ENCODE assay signal across 8 cellular contexts in the genomic region with DNA sequence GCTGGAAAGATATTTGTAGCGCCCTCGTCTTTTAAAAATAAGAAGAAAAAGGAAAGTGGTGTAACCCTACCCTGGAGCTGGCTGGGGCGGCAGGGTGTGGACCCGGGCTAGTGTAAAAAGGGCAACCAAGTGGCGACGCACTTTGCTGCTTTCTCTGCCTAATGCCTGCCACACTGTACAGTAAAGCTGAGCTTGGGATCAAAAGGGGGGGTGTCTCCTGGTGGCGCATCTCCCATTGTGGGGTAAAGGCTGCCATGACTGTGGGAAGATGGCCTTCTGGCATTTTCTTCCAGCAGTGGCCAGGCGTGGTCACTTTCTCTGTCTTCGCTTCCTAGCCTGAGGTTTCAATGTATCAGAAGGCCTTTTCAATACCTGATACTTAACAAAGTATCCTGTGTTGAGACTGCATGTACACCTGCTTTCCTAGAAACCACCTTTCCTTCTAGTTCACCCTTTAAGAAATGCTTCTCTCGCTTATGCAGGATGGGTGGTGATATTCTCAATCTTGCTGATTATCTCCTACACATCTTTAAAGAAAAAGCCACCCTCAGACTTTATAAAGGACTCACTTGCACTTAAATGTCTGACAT. TPM values are rescaled to one million over a fixed set of nuclear protein-coding genes. Genes with fewer than 3 reads are reported as not detected.
DNase-seq lines count a peak whose midpoint lies in the region; ATAC-seq, FAIRE-seq and TF ChIP-seq lines count a peak whose summit lies in the region.

No MANE protein-coding gene starts in this region.

- H3K27ac ChIP-seq in CD4-positive, alpha-beta T cell (ENCODE audit: low read depth, low read length) = peak overlapping the region; percentile 91
- H3K27ac ChIP-seq in astrocyte (ENCODE audit: low read depth, low read length) (peak overlapping the region; percentile 92), iPS DF 6.9 (ENCODE audit: low read length) (no peak overlapping the region)

- peaks cover 32% of the 10 kb centered on the region for H4K20me1 ChIP-seq in astrocyte (ENCODE audit: insufficient read depth, low read length)

- H3K4me2 ChIP-seq in astrocyte (ENCODE audit: low read length) = peak overlapping the region; percentile 89

- H3K36me3 Mint-ChIP-seq in CD4-positive, alpha-beta T cell (ENCODE audit: low read depth) = peaks cover 45% of the 10 kb centered on the region
- H3K36me3 Mint-ChIP-seq in IgD-negative memory B cell (peaks cover 2% of the 10 kb centered on the region), astrocyte (ENCODE audit: low read depth, unreplicated experiment) (peaks cover 4% of the 10 kb centered on the region)

- H3K9me3 Mint-ChIP-seq in CD4-positive, alpha-beta T cell = no peaks in the 10 kb centered on the region
- no peaks in the 10 kb centered on the region for H3K9me3 Mint-ChIP-seq in IgD-negative memory B cell
- no peaks in the 10 kb centered on the region for H3K9me3 Mint-ChIP-seq in astrocyte (ENCODE audit: unreplicated experiment)

- peaks cover 63% of the 10 kb centered on the region for H3K4me1 ChIP-seq in astrocyte (ENCODE audit: insufficient read depth, low read length)
- H3K4me1 ChIP-seq in iPS DF 6.9 (ENCODE audit: control insufficient read depth, insufficient read depth, low read length) = 0 out of 2 replicates have a peak, but pooled peaks cover 2% of the 10 kb centered on the region

- peak overlapping the region; percentile 94 for H3K9ac ChIP-seq in astrocyte (ENCODE audit: low read length)

- peaks cover 78% of the 10 kb centered on the region for H3K4me1 Mint-ChIP-seq in CD4-positive, alpha-beta T cell (ENCODE audit: low read depth)
- H3K4me1 Mint-ChIP-seq in IgD-negative memory B cell (peaks cover 56 to 70% (median 65%) of the 10 kb centered on the region in 3 donors), astrocyte (ENCODE audit: low read depth, unreplicated experiment) (peaks cover 56% of the 10 kb centered on the region)

- no peaks in the 10 kb centered on the region for H3K9me3 ChIP-seq in CD4-positive, alpha-beta T cell (ENCODE audit: control insufficient read depth, low read length)
- H3K9me3 ChIP-seq in astrocyte (ENCODE audit: insufficient read depth, low read depth, low read length) = no peaks in the 10 kb centered on the region
- H3K9me3 ChIP-seq in iPS DF 6.9 (ENCODE audit: control insufficient read depth, insufficient read depth, low read length) = no peaks in the 10 kb centered on the region

- peak overlapping the region; percentile 91 for H3K4me3 Mint-ChIP-seq in CD4-positive, alpha-beta T cell
- H3K4me3 Mint-ChIP-seq in IgD-negative memory B cell (peak overlapping the region; percentile 88 to 98 (median 96)), astrocyte (ENCODE audit: unreplicated experiment) (peak overlapping the region; percentile 97)

- CTCF ChIA-PET in CD4-positive, alpha-beta T cell (lab: Charles Lee) = interaction anchor here (1.1 to 3.6 kb wide), 7 partner anchors 7 to 62 kb away, joined by 3 to 19 read pairs (median 3); partner anchors contain the start of gene TMF1

- H2AFZ ChIP-seq in astrocyte (ENCODE audit: low read depth, low read length) = peak overlapping the region; percentile 52

- POLR2A ChIA-PET in CD4-positive, alpha-beta T cell (lab: Charles Lee) = interaction anchor here (0.7 to 8.6 kb wide), 11 partner anchors 8 to 72 kb away, joined by 3 to 75 read pairs (median 5); partner anchors contain the start of genes EOGT and TMF1

- TF ChIP-seq CTCF in CD4-positive, alpha-beta T cell (IDR thresholded peaks at IDR 0.05) = no peak
- TF ChIP-seq CTCF in astrocyte (IDR thresholded peaks at IDR 0.05; ENCODE audit: insufficient read depth, low read depth, low read length) = no peak
- no peak for TF ChIP-seq CTCF in omental fat pad (IDR thresholded peaks at IDR 0.05)

- no CpG with 5 or more reads among the region's 10 CpGs for WGBS in iPS DF 6.9 (ENCODE audit: insufficient coverage, insufficient read length)

- H3K27me3 Mint-ChIP-seq in CD4-positive, alpha-beta T cell = no peaks in the 10 kb centered on the region
- H3K27me3 Mint-ChIP-seq in IgD-negative memory B cell = no peaks in the 10 kb centered on the region
- no peaks in the 10 kb centered on the region for H3K27me3 Mint-ChIP-seq in astrocyte (ENCODE audit: low read depth, unreplicated experiment)

- intact Hi-C loops in CD4-positive, alpha-beta T cell (cut with DNase I, micrococcal nuclease) = loop anchor here in 1 of 2 experiments (2.0 to 10.0 kb wide), 2 partner anchors 35 to 1431 kb away; partner anchors contain the start of gene SUCLG2
- intact Hi-C loops in sciatic nerve (cut with DNase I) = no loop called here

- H3K4me3 ChIP-seq in astrocyte (ENCODE audit: insufficient read depth, low read depth, low read length) (peak overlapping the region; percentile 98), iPS DF 6.9 (ENCODE audit: low read length) (peak overlapping the region; percentile 78; the same call in 1 of the 2 replicates)

- no peak for FAIRE-seq in astrocyte (lab: Jason Lieb, UNC)

- peaks cover 52% of the 10 kb centered on the region for H3K79me2 ChIP-seq in astrocyte (ENCODE audit: insufficient read depth, low read length)

- peak overlapping the region; percentile 96 for H3K27ac Mint-ChIP-seq in CD4-positive, alpha-beta T cell
- peak overlapping the region; percentile 87 to 97 (median 90) for H3K27ac Mint-ChIP-seq in IgD-negative memory B cell
- H3K27ac Mint-ChIP-seq in astrocyte (ENCODE audit: unreplicated experiment) = peak overlapping the region; percentile 95

- DNase-seq in CD4-positive, alpha-beta T cell = peak in 1 of 10 experiments; percentile 23
- DNase-seq in astrocyte (ENCODE audit: low read depth) (no peak), iPS DF 6.9 (ENCODE audit: low read depth, low spot score) (no peak), sciatic nerve (ENCODE audit: low spot score) (no peak), omental fat pad (ENCODE audit: low spot score) (no peak)

- H3K27me3 ChIP-seq in CD4-positive, alpha-beta T cell (ENCODE audit: control insufficient read depth, insufficient read depth, low read length) = no peaks in the 10 kb centered on the region
- no peaks in the 10 kb centered on the region for H3K27me3 ChIP-seq in astrocyte (ENCODE audit: insufficient read depth, low read length)
- no peaks in the 10 kb centered on the region for H3K27me3 ChIP-seq in iPS DF 6.9 (ENCODE audit: control insufficient read depth, insufficient read depth, low read length)

- no peaks in the 10 kb centered on the region for H3K36me3 ChIP-seq in astrocyte (ENCODE audit: insufficient read depth, low read length)
- no peaks in the 10 kb centered on the region for H3K36me3 ChIP-seq in iPS DF 6.9 (ENCODE audit: control insufficient read depth, insufficient read depth, low read length)

- ATAC-seq in CD4-positive, alpha-beta T cell (ENCODE audit: poor library complexity) = no peak
- ATAC-seq in sciatic nerve (peak; percentile 59), omental fat pad (ENCODE audit: low FRiP score) (no peak), GM19452 (IDR thresholded peaks at IDR 0.05; ENCODE audit: unreplicated experiment) (no peak), GM18909 (IDR thresholded peaks at IDR 0.05; ENCODE audit: poor library complexity, unreplicated experiment) (no peak)

RNA-seq across cellular contexts. Expression of gene ARL6IP5, which starts 0.9 kb away (rescaled TPM):
- 10 to 100 TPM; 58.0 to 65.2 TPM for total RNA-seq in CD4-positive, alpha-beta T cell
- 374 TPM for polyA plus RNA-seq in IgD-negative memory B cell
- total RNA-seq in astrocyte (160 and 166 TPM in 2 replicates), sciatic nerve (116 TPM), omental fat pad (100 to 1,000 TPM; 113 to 215 (median 199) TPM)

RNA-seq across cellular contexts. Expression of gene UBA3, which starts 5.5 kb away (rescaled TPM):
- 10 to 100 TPM; 33.4 to 43.9 TPM for total RNA-seq in CD4-positive, alpha-beta T cell
- 41.9 TPM for polyA plus RNA-seq in IgD-negative memory B cell
- 73.4 and 79.2 TPM in 2 replicates for total RNA-seq in astrocyte
- 52.8 TPM for total RNA-seq in sciatic nerve
- total RNA-seq in omental fat pad = 10 to 100 TPM; 39.1 to 78.8 (median 42.6) TPM

RNA-seq across cellular contexts. Expression of gene TMF1, which starts 33.5 kb away (rescaled TPM):
- 100 to 1,000 TPM in 1 of 2 experiments, 10 to 100 TPM in 1; 89.0 to 101 TPM for total RNA-seq in CD4-positive, alpha-beta T cell
- 43.2 TPM for polyA plus RNA-seq in IgD-negative memory B cell
- 46.0 and 46.8 TPM in 2 replicates for total RNA-seq in astrocyte
- total RNA-seq in sciatic nerve = 43.3 TPM
- total RNA-seq in omental fat pad = 10 to 100 TPM; 27.6 to 41.8 (median 30.2) TPM

RNA-seq across cellular contexts. Expression of gene LMOD3, which starts 36.8 kb away (rescaled TPM):
- not detected for total RNA-seq in CD4-positive, alpha-beta T cell
- polyA plus RNA-seq in IgD-negative memory B cell = not detected
- total RNA-seq in astrocyte (0.07 TPM in 1 of 2 replicates, not detected in the other), sciatic nerve (0.09 TPM), omental fat pad (not detected)
